In the genomic region with DNA sequence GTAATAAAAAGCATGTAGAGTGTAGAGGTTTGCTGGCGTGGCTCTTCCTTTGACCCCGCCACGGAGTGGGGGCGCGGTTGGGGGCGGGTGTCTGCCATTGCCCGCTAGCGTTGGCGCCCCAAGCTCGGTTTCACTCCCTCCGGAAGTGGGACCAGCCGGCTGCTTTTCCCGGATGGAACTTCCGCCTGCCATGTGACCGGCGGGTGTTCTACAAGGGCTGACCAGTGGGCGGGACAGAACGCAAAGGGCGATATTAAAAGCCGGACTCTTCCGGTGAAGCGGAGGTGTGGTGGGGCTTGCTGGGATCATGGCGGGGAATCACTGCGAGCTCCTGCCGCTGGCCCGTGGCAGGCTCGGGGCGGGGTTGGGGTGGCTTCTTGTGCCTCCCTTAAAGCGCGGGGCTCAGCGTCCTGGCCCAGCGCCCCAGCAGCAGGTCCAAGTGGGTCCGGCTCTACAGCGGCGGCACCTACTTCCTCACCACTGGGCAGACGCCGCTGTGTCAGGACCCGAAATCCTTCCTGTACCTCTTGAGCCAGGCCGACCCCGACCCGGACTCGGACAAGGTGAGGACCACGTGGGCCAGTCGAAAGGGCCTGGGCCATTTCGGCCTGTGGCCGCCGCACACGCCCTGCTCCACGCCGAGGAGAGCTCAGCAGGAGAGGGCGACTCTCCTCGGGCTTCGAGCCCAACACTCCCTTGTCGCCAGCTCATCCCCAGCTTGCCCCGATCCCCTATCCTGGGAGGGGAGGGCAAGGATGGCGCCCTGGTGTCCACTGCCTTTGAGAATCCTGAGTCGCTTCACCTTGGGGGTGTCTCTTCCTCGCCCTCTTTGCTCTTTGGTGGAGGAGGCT, we compare ENCODE assay signal across 8 cellular contexts.
DNase-seq lines count a peak whose midpoint lies in the region; ATAC-seq and TF ChIP-seq lines count a peak whose summit lies in the region.

No MANE protein-coding gene starts in this region.

- H3K36me3 Mint-ChIP-seq in T-helper 1 cell treated with Interleukin-12 subunit alpha and Interleukin-12 subunit beta and Interleukin-4 antibody, amounts not matched to agents 30 μg/mL and 1 μg/mL, for 36 hours (ENCODE audit: low read depth), result peaks cover 2% of the 10 kb centered on the region

- no peaks in the 10 kb centered on the region for H3K27me3 Mint-ChIP-seq in T-helper 1 cell treated with Interleukin-12 subunit alpha and Interleukin-12 subunit beta and Interleukin-4 antibody, amounts not matched to agents 30 μg/mL and 1 μg/mL, for 36 hours (ENCODE audit: low read depth)

- H3K27ac Mint-ChIP-seq in T-helper 1 cell treated with Interleukin-12 subunit alpha and Interleukin-12 subunit beta and Interleukin-4 antibody, amounts not matched to agents 30 μg/mL and 1 μg/mL, for 36 hours, result peak overlapping the region; percentile 93

- H3K4me1 Mint-ChIP-seq in T-helper 1 cell treated with Interleukin-12 subunit alpha and Interleukin-12 subunit beta and Interleukin-4 antibody, amounts not matched to agents 30 μg/mL and 1 μg/mL, for 36 hours (ENCODE audit: low read depth), result peaks cover 17% of the 10 kb centered on the region

- H3K4me3 ChIP-seq in GM12864 (ENCODE audit: low read depth, low read length) (peak overlapping the region; percentile 86), right atrium auricular region (peak overlapping the region; percentile 90 to 93), prostate gland (peak overlapping the region; percentile 57 to 97)

- no peaks in the 10 kb centered on the region for H3K9me3 ChIP-seq in right atrium auricular region
- no peaks in the 10 kb centered on the region for H3K9me3 ChIP-seq in prostate gland

- TF ChIP-seq CTCF in GM12864 (IDR thresholded peaks at IDR 0.05; ENCODE audit: low read depth, low read length, missing control alignments) (no peak), right atrium auricular region (IDR thresholded peaks at IDR 0.05) (no peak), prostate gland (IDR thresholded peaks at IDR 0.05) (peak in 2 of 4 experiments; percentile 39 to 43)

- intact Hi-C loops in prostate gland (cut with DNase I), result no loop called here

- peak; percentile 66 for ATAC-seq in HG02798 (IDR thresholded peaks at IDR 0.05; ENCODE audit: poor library complexity, unreplicated experiment)

- under 1% methylated on average over 48 of the region's 58 CpGs for WGBS in prostate gland

- H3K4me1 ChIP-seq in right atrium auricular region, result peaks cover 0 to 22% of the 10 kb centered on the region in 2 donors
- H3K4me1 ChIP-seq in prostate gland (replicated peaks), result no peaks in the 10 kb centered on the region

- H3K27me3 ChIP-seq in right atrium auricular region, result no peaks in the 10 kb centered on the region
- H3K27me3 ChIP-seq in prostate gland (replicated peaks; ENCODE audit: insufficient read depth), result no peaks in the 10 kb centered on the region

- H3K36me3 ChIP-seq in right atrium auricular region (peaks cover 6% of the 10 kb centered on the region), prostate gland (no peaks in the 10 kb centered on the region)

- H3K27ac ChIP-seq in angular gyrus (ENCODE audit: low read depth, low read length) (peak overlapping the region; percentile 74), right atrium auricular region (peak overlapping the region; percentile 75 to 86), prostate gland (peak overlapping the region; percentile 49 to 82)

- DNase-seq in GM12864 (ENCODE audit: low read depth) (peak; percentile 87), NCI-H146 treated with DMSO at 0.1 percent for 48 hours (lab: John Stamatoyannopoulos, UW; ENCODE audit: unreplicated experiment) (peak; percentile 95), right atrium auricular region (ENCODE audit: low spot score) (peak; percentile 97), prostate gland (ENCODE audit: low spot score) (peak; percentile 93), ureter (ENCODE audit: low spot score) (peak; percentile 96)

- peak; percentile 92 for TF ChIP-seq POLR2A in prostate gland (IDR thresholded peaks at IDR 0.05)

- H3K4me3 Mint-ChIP-seq in T-helper 1 cell treated with Interleukin-12 subunit alpha and Interleukin-12 subunit beta and Interleukin-4 antibody, amounts not matched to agents 30 μg/mL and 1 μg/mL, for 36 hours, result peak overlapping the region; percentile 98

- no peaks in the 10 kb centered on the region for H3K9me3 Mint-ChIP-seq in T-helper 1 cell treated with Interleukin-12 subunit alpha and Interleukin-12 subunit beta and Interleukin-4 antibody, amounts not matched to agents 30 μg/mL and 1 μg/mL, for 36 hours

Comparison
In these comparisons a context has a peak if more than half of its experiments do, and no peak if none do; other contexts are left out.
1. Peak in every context shown above with its lines: DNase-seq, ATAC-seq, H3K4me3 ChIP-seq and H3K27ac ChIP-seq.